14 cellular contexts compared by ENCODE assay signal in the genomic region with DNA sequence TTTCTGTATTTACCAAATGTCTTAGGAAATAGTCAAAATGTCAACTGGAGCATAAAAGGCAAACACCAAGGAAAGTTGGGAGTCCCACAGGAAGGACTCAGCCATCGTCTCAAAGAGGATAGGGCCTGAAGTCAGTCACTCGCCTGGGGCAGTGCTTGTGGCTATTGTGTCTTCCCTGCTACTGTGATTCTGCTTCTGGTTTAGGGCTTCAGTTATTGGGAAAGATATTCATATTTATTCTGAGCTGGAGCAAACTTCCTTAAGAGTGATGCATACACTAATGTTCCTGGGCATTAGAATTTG.
DNase-seq lines count a peak whose midpoint lies in the region; ATAC-seq and TF ChIP-seq lines count a peak whose summit lies in the region.
"Had no signal": no experiment of that assay in that cellular context is flagged by ENCODE, and none has a peak within 500 bp of the region (broad histone marks: within the 10 kb centered on the region; RNA-seq: fewer than 3 reads in every experiment).

No MANE protein-coding gene starts in this region.

- TF ChIP-seq CTCF in neural crest cell (conservative IDR thresholded peaks at IDR 0.05) = peak; percentile 7

- no peak for DNase-seq in activated CD4-positive, alpha-beta T cell treated with anti-CD3 and anti-CD28 coated beads for 36 hours
- no peak for DNase-seq in activated CD4-positive, alpha-beta T cell treated with anti-CD3 and anti-CD28 coated beads for 4 hours
- DNase-seq in neural crest cell (ENCODE audit: low read depth, low spot score) (no peak), kidney tubule cell (ENCODE audit: low spot score) (no peak), hepatic stellate cell (ENCODE audit: low spot score) (no peak)
- DNase-seq: 8988T, cerebellar nuclear complex, gastrocnemius medialis had no signal

- H3K9me3 Mint-ChIP-seq in activated CD4-positive, alpha-beta T cell treated with anti-CD3 and anti-CD28 coated beads for 36 hours (ENCODE audit: low read depth) = no peaks in the 10 kb centered on the region
- H3K9me3 Mint-ChIP-seq in neural crest cell = no peaks in the 10 kb centered on the region
- H3K9me3 Mint-ChIP-seq: CD4-positive, alpha-beta memory T cell; memory B cell; nephron progenitor cell had no signal

- H3K27me3 Mint-ChIP-seq in activated CD4-positive, alpha-beta T cell treated with anti-CD3 and anti-CD28 coated beads for 36 hours = peaks cover 3% of the 10 kb centered on the region
- H3K27me3 Mint-ChIP-seq in neural crest cell (ENCODE audit: low read depth) = no peaks in the 10 kb centered on the region
- H3K27me3 Mint-ChIP-seq: memory B cell had no signal

- intact Hi-C loops in activated CD4-positive, alpha-beta T cell treated with anti-CD3 and anti-CD28 coated beads for 36 hours (cut with DNase I, micrococcal nuclease) = loop anchor here (1.0 to 10.0 kb wide), 5 partner anchors 121 to 1494 kb away; no protein-coding TSS in a partner anchor

- POLR2A ChIA-PET in activated CD4-positive, alpha-beta T cell treated with anti-CD3 and anti-CD28 coated beads for 36 hours (lab: Charles Lee) = no interaction called here

- no peaks in the 10 kb centered on the region for H3K36me3 Mint-ChIP-seq in activated CD4-positive, alpha-beta T cell treated with anti-CD3 and anti-CD28 coated beads for 36 hours (ENCODE audit: low read depth)
- no peaks in the 10 kb centered on the region for H3K36me3 Mint-ChIP-seq in neural crest cell (ENCODE audit: low read depth)
- H3K36me3 Mint-ChIP-seq: CD4-positive, alpha-beta memory T cell; memory B cell had no signal

- CTCF ChIA-PET in activated CD4-positive, alpha-beta T cell treated with anti-CD3 and anti-CD28 coated beads for 36 hours (lab: Charles Lee) = interaction anchor here (0.5 to 0.8 kb wide), 6 partner anchors 9 to 995 kb away, joined by 3 to 5 read pairs (median 3); no protein-coding TSS in a partner anchor

- no peak overlapping the region for H3K4me3 Mint-ChIP-seq in activated CD4-positive, alpha-beta T cell treated with anti-CD3 and anti-CD28 coated beads for 36 hours
- no peak overlapping the region for H3K4me3 Mint-ChIP-seq in neural crest cell
- H3K4me3 Mint-ChIP-seq: CD4-positive, alpha-beta memory T cell; memory B cell; nephron progenitor cell had no signal

- peak; percentile 26 for ATAC-seq in activated CD4-positive, alpha-beta T cell treated with anti-CD3 and anti-CD28 coated beads for 36 hours
- ATAC-seq in GM21390 (IDR thresholded peaks at IDR 0.05; ENCODE audit: unreplicated experiment) (peak; percentile 25), HG03097 (IDR thresholded peaks at IDR 0.05; ENCODE audit: low FRiP score, unreplicated experiment) (peak; percentile 20), HG03442 (IDR thresholded peaks at IDR 0.05; ENCODE audit: unreplicated experiment) (no peak)
- ATAC-seq: gastrocnemius medialis had no signal

- H3K4me1 Mint-ChIP-seq in activated CD4-positive, alpha-beta T cell treated with anti-CD3 and anti-CD28 coated beads for 36 hours = no peaks in the 10 kb centered on the region
- peaks cover 4% of the 10 kb centered on the region for H3K4me1 Mint-ChIP-seq in neural crest cell
- H3K4me1 Mint-ChIP-seq: CD4-positive, alpha-beta memory T cell had no signal

- no peak overlapping the region for H3K27ac Mint-ChIP-seq in activated CD4-positive, alpha-beta T cell treated with anti-CD3 and anti-CD28 coated beads for 36 hours
- H3K27ac Mint-ChIP-seq in neural crest cell (ENCODE audit: unreplicated experiment) = no peak overlapping the region
- H3K27ac Mint-ChIP-seq: memory B cell, nephron progenitor cell had no signal
